Comparison of ENCODE assay signal across 10 cellular contexts in genomic region chr1:2468041-2468472, GRCh38. TPM values are rescaled to one million over a fixed set of nuclear protein-coding genes. Genes with fewer than 3 reads are reported as not detected.
DNase-seq lines count a peak whose midpoint lies in the region; ATAC-seq and TF ChIP-seq lines count a peak whose summit lies in the region.
"Had no signal": no experiment of that assay in that cellular context is flagged by ENCODE, and none has a peak within 500 bp of the region (broad histone marks: within the 10 kb centered on the region; RNA-seq: fewer than 3 reads in every experiment).

No MANE protein-coding gene starts in this region.

- no peak for TF ChIP-seq CTCF in MCF 10A (IDR thresholded peaks at IDR 0.05; ENCODE audit: unreplicated experiment)
- TF ChIP-seq CTCF in breast epithelium (IDR thresholded peaks at IDR 0.05) = no peak
- TF ChIP-seq CTCF in activated CD8-positive, alpha-beta T cell treated with anti-CD3 and anti-CD28 coated beads for 36 hours (IDR thresholded peaks at IDR 0.05) = no peak
- no peak for TF ChIP-seq CTCF in fibroblast of the aortic adventitia (IDR thresholded peaks at IDR 0.05; ENCODE audit: insufficient read depth, low read length)
- no peak for TF ChIP-seq CTCF in coronary artery (IDR thresholded peaks at IDR 0.05)

- H3K4me3 ChIP-seq in breast epithelium = no peak overlapping the region
- H3K4me3 ChIP-seq in fibroblast of the aortic adventitia (ENCODE audit: low read depth, low read length) = no peak overlapping the region
- H3K4me3 ChIP-seq in coronary artery = no peak overlapping the region
- H3K4me3 ChIP-seq: gastrocnemius medialis had no signal

- TF ChIP-seq POLR2A in breast epithelium (IDR thresholded peaks at IDR 0.05) = no peak

- peaks cover 6% of the 10 kb centered on the region for H3K4me1 Mint-ChIP-seq in MCF 10A (ENCODE audit: insufficient read depth, unreplicated experiment)
- no peaks in the 10 kb centered on the region for H3K4me1 Mint-ChIP-seq in activated CD8-positive, alpha-beta T cell treated with anti-CD3 and anti-CD28 coated beads for 36 hours (ENCODE audit: low read depth)

- peaks cover 17% of the 10 kb centered on the region for H3K36me3 Mint-ChIP-seq in MCF 10A (ENCODE audit: insufficient read depth, unreplicated experiment)
- H3K36me3 Mint-ChIP-seq in activated CD8-positive, alpha-beta T cell treated with anti-CD3 and anti-CD28 coated beads for 36 hours (ENCODE audit: low read depth) = no peaks in the 10 kb centered on the region

- H3K4me1 ChIP-seq in breast epithelium = no peaks in the 10 kb centered on the region
- H3K4me1 ChIP-seq: gastrocnemius medialis had no signal

- H3K27ac ChIP-seq in breast epithelium (no peak overlapping the region), coronary artery (no peak overlapping the region)
- H3K27ac ChIP-seq: gastrocnemius medialis had no signal

- no peaks in the 10 kb centered on the region for H3K9me3 ChIP-seq in breast epithelium
- H3K9me3 ChIP-seq: gastrocnemius medialis had no signal

- H3K9me3 Mint-ChIP-seq in MCF 10A (ENCODE audit: unreplicated experiment) = no peaks in the 10 kb centered on the region
- H3K9me3 Mint-ChIP-seq in activated CD8-positive, alpha-beta T cell treated with anti-CD3 and anti-CD28 coated beads for 36 hours = no peaks in the 10 kb centered on the region

- peak; percentile 59 for ATAC-seq in activated CD8-positive, alpha-beta T cell treated with anti-CD3 and anti-CD28 coated beads for 36 hours
- no peak for ATAC-seq in GM21786 (IDR thresholded peaks at IDR 0.05; ENCODE audit: unreplicated experiment)
- ATAC-seq: gastrocnemius medialis had no signal

- no peak overlapping the region for H3K27ac Mint-ChIP-seq in MCF 10A (ENCODE audit: low read depth, unreplicated experiment)
- no peak overlapping the region for H3K27ac Mint-ChIP-seq in activated CD8-positive, alpha-beta T cell treated with anti-CD3 and anti-CD28 coated beads for 36 hours
- H3K27ac Mint-ChIP-seq: B cell had no signal

- intact Hi-C loops in MCF 10A (cut with micrococcal nuclease) (no loop called here), breast epithelium (cut with DNase I; ENCODE audit: low total_unique reads) (no loop called here)
- intact Hi-C loops in activated CD8-positive, alpha-beta T cell treated with anti-CD3 and anti-CD28 coated beads for 36 hours (cut with micrococcal nuclease) = no loop called here

- POLR2A ChIA-PET in MCF 10A (lab: Yijun Ruan, JAX) = interaction anchor here (0.6 kb wide), 1 partner anchor 20 kb away, joined by 3 read pairs; no protein-coding TSS in a partner anchor
- POLR2A ChIA-PET in activated CD8-positive, alpha-beta T cell treated with anti-CD3 and anti-CD28 coated beads for 36 hours (lab: Charles Lee) = interaction anchor here (0.7 kb wide), 1 partner anchor 22 kb away, joined by 3 read pairs; no protein-coding TSS in a partner anchor

- peaks cover 7 to 59% of the 10 kb centered on the region in 2 donors for H3K27me3 ChIP-seq in breast epithelium

- H3K4me3 Mint-ChIP-seq in MCF 10A (ENCODE audit: unreplicated experiment) = no peak overlapping the region
- H3K4me3 Mint-ChIP-seq in activated CD8-positive, alpha-beta T cell treated with anti-CD3 and anti-CD28 coated beads for 36 hours = no peak overlapping the region
- H3K4me3 Mint-ChIP-seq: B cell had no signal

- BruUV-seq in MCF 10A (replicated peaks; lab: Mats Ljungman, UMichigan) = no TSS peak

- H3K27me3 Mint-ChIP-seq in MCF 10A (ENCODE audit: insufficient read depth, unreplicated experiment) = no peaks in the 10 kb centered on the region
- H3K27me3 Mint-ChIP-seq in activated CD8-positive, alpha-beta T cell treated with anti-CD3 and anti-CD28 coated beads for 36 hours = no peaks in the 10 kb centered on the region

- H3K36me3 ChIP-seq in breast epithelium = no peaks in the 10 kb centered on the region
- H3K36me3 ChIP-seq: gastrocnemius medialis had no signal

- CTCF ChIA-PET in MCF 10A (lab: Yijun Ruan, JAX) = interaction anchor here (0.8 kb wide), 1 partner anchor 26 kb away, joined by 3 read pairs; no protein-coding TSS in a partner anchor
- CTCF ChIA-PET in activated CD8-positive, alpha-beta T cell treated with anti-CD3 and anti-CD28 coated beads for 36 hours (lab: Charles Lee) = interaction anchor here (0.9 kb wide), 1 partner anchor 10 kb away, joined by 3 read pairs; no protein-coding TSS in a partner anchor

- DNase-seq in MCF 10A (ENCODE audit: unreplicated experiment) (peak; percentile 17), breast epithelium (ENCODE audit: low spot score in 2 of 2) (no peak), fibroblast of the aortic adventitia (ENCODE audit: low read depth) (peak; percentile 22), NCI-H69 (lab: John Stamatoyannopoulos, UW) (no peak), coronary artery (ENCODE audit: low spot score) (no peak)
- peak; percentile 52 for DNase-seq in activated CD8-positive, alpha-beta T cell treated with anti-CD3 and anti-CD28 coated beads for 36 hours
- peak in 4 of 6 experiments; percentile 17 to 33 (median 24) for DNase-seq in stimulated activated naive CD4-positive, alpha-beta T cell (lab: John Stamatoyannopoulos, UW)
- DNase-seq: gastrocnemius medialis had no signal

RNA-seq across cellular contexts. Expression of gene PLCH2, which starts 8.0 kb away (rescaled TPM):
- 92.6 and 123 TPM in 2 replicates for total RNA-seq in MCF 10A (2022)
- total RNA-seq in breast epithelium = 10 to 100 TPM in 2 of 3 donors, under 1 TPM in 1; 0.16 to 12.0 (median 10.2) TPM
- 1 to 10 TPM; 2.9 to 6.0 TPM for total RNA-seq in activated CD8-positive, alpha-beta T cell treated with anti-CD3 and anti-CD28 coated beads for 36 hours
- 0.81 TPM in 1 of 2 replicates, not detected in the other for total RNA-seq in fibroblast of the aortic adventitia (ENCODE audit: low replicate concordance)
- total RNA-seq: gastrocnemius medialis had no signal

RNA-seq across cellular contexts. Expression of gene PEX10, which starts 55.7 kb away (rescaled TPM):
- 31.3 and 36.1 TPM in 2 replicates for total RNA-seq in MCF 10A (2022)
- 10 to 100 TPM; 23.3 to 37.4 (median 24.1) TPM for total RNA-seq in breast epithelium
- total RNA-seq in activated CD8-positive, alpha-beta T cell treated with anti-CD3 and anti-CD28 coated beads for 36 hours = 10 to 100 TPM; 17.1 to 19.0 TPM
- total RNA-seq in fibroblast of the aortic adventitia (ENCODE audit: low replicate concordance) = 12.8 and 24.9 TPM in 2 replicates

RNA-seq across cellular contexts. Expression of gene PANK4, which starts 58.3 kb away (rescaled TPM):
- total RNA-seq in MCF 10A (2022) (22.1 and 25.4 TPM in 2 replicates), breast epithelium (10 to 100 TPM; 16.5 to 32.8 (median 31.3) TPM), fibroblast of the aortic adventitia (ENCODE audit: low replicate concordance) (22.8 and 23.4 TPM in 2 replicates)
- total RNA-seq in activated CD8-positive, alpha-beta T cell treated with anti-CD3 and anti-CD28 coated beads for 36 hours = 10 to 100 TPM; 39.0 to 40.6 TPM

Comparison
In these comparisons a context has a peak if more than half of its experiments do, and no peak if none do; other contexts are left out.
1. DNase-seq: peak in MCF 10A (single experiment), activated CD8-positive, alpha-beta T cell treated with anti-CD3 and anti-CD28 coated beads for 36 hours (single experiment), fibroblast of the aortic adventitia (single experiment) and stimulated activated naive CD4-positive, alpha-beta T cell (4 of 6); none in breast epithelium (0 of 2), NCI-H69 (single experiment) and coronary artery (single experiment).